ENCODE assay signal across 9 cellular contexts in the genomic region with DNA sequence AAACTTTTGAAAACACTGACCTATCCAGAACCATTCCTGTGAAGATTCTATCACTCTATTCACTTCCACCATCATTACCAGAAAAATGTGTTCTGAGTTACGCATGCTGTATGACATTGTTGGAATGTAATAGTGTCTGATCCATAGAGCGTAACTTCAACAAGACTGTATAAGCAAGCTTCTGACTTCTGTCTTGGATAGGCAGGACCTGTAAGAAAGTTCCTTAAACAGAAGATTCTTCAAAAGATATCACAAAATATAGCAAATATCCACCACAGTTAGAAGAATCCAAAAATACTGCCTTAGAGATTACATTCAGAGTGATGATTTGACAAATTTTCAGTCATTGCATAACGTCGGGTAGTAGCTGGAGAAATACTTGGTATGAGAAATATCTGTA. TPM values are rescaled to one million over a fixed set of nuclear protein-coding genes. Genes with fewer than 3 reads are reported as not detected.
"Had no signal": no experiment of that assay in that cellular context is flagged by ENCODE, and none has a peak within 500 bp of the region (broad histone marks: within the 10 kb centered on the region; RNA-seq: fewer than 3 reads in every experiment).

No MANE protein-coding gene starts in this region.

- DNase-seq: H9, HCEC 1CT, KBM-7 had no signal

- FAIRE-seq: H1, H54, HTR-8/SVneo had no signal

- H3K4me3 ChIP-seq: GM23338 had no signal

- H3K4me2 ChIP-seq: GM23338 had no signal

- H2AFZ ChIP-seq: GM23338 had no signal

RNA-seq across cellular contexts. Expression of gene SPOCK3, which starts 14.0 kb away (rescaled TPM):
- total RNA-seq: HT-29 had no signal
- polyA plus RNA-seq: IgD-negative memory B cell had no signal
